In the genomic region with DNA sequence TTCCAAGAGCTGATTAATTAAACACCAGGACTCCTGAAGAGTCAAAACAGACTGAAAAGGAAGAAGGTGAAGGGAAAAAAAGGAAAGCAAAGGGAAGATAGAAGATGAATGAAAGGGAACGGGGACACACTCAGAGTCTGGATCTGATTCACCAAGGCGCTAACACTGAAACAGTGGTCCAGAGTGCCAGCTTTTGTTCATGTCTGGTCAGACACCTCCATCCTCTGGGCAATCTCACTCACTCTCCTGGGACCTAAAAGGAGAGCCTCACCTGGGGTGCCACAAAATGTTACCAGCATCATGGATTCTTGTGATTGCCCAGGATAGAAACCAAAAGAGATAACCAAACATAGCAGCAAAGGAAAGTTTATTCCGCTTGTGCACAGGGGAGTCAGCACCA, we compare ENCODE assay signal across 13 cellular contexts.
DNase-seq lines count a peak whose midpoint lies in the region; ATAC-seq, FAIRE-seq and TF ChIP-seq lines count a peak whose summit lies in the region.
"Had no signal": no experiment of that assay in that cellular context is flagged by ENCODE, and none has a peak within 500 bp of the region (broad histone marks: within the 10 kb centered on the region; RNA-seq: fewer than 3 reads in every experiment).

No MANE protein-coding gene starts in this region.

- no peaks in the 10 kb centered on the region for H3K9me3 ChIP-seq in CD8-positive, alpha-beta T cell (ENCODE audit: low read length)
- H3K9me3 ChIP-seq in Loucy (ENCODE audit: insufficient read depth, low read depth, low read length), result peaks cover 4% of the 10 kb centered on the region; the same call in 1 of the 2 replicates
- H3K9me3 ChIP-seq in gastroesophageal sphincter, result no peaks in the 10 kb centered on the region
- H3K9me3 ChIP-seq: SJSA1 had no signal

- H3K4me1 Mint-ChIP-seq in CD8-positive, alpha-beta T cell (ENCODE audit: low read depth), result peaks cover 32% of the 10 kb centered on the region

- FAIRE-seq in colon (lab: Jason Lieb, UNC), result peak; percentile 14

- H3K4me2 ChIP-seq in Loucy (ENCODE audit: low read depth, low read length, poor library complexity, severe bottlenecking), result peak overlapping the region; percentile 85

- H3K9me2 ChIP-seq in Loucy (replicated peaks; ENCODE audit: low read depth, low read length), result no peaks in the 10 kb centered on the region

- POLR2A ChIA-PET in CD8-positive, alpha-beta T cell (lab: Charles Lee), result no interaction called here

- peaks cover 16% of the 10 kb centered on the region for H3K4me1 ChIP-seq in CD8-positive, alpha-beta T cell (ENCODE audit: insufficient read depth, low read length)
- H3K4me1 ChIP-seq in Loucy (ENCODE audit: insufficient read depth, low read length, poor library complexity, severe bottlenecking) (peaks cover 33% of the 10 kb centered on the region), gastroesophageal sphincter (no peaks in the 10 kb centered on the region)
- H3K4me1 ChIP-seq: SJSA1, stomach had no signal

- no peak for DNase-seq in CD8-positive, alpha-beta T cell
- DNase-seq in COR-L47 (lab: John Stamatoyannopoulos, UW) (no peak), NCI-H774 (lab: John Stamatoyannopoulos, UW) (no peak)
- DNase-seq: Calu3, NCI-H345, stomach had no signal

- H3K4me3 Mint-ChIP-seq in CD8-positive, alpha-beta T cell, result peak overlapping the region; percentile 80
- H3K4me3 Mint-ChIP-seq: neural crest cell had no signal

- peak overlapping the region; percentile 81 for H3K9ac ChIP-seq in Loucy (ENCODE audit: low read depth, low read length, poor library complexity, severe bottlenecking)

- no peak for TF ChIP-seq POLR2A in gastroesophageal sphincter (IDR thresholded peaks at IDR 0.05)

- no peaks in the 10 kb centered on the region for H4K20me1 ChIP-seq in Loucy (ENCODE audit: insufficient read depth, low read length, poor library complexity, severe bottlenecking)

- no peak for ATAC-seq in CD8-positive, alpha-beta T cell
- ATAC-seq in GM19452 (IDR thresholded peaks at IDR 0.05; ENCODE audit: unreplicated experiment) (peak; percentile 14), GM18858 (IDR thresholded peaks at IDR 0.05; ENCODE audit: unreplicated experiment) (no peak), gastroesophageal sphincter (no peak)

- H3K4me3 ChIP-seq in CD8-positive, alpha-beta T cell (ENCODE audit: low read depth, low read length), result peak overlapping the region; percentile 36
- H3K4me3 ChIP-seq in Loucy (ENCODE audit: low read length, poor library complexity, severe bottlenecking), result peak overlapping the region; percentile 66
- no peak overlapping the region for H3K4me3 ChIP-seq in gastroesophageal sphincter
- H3K4me3 ChIP-seq: SJSA1, stomach had no signal

- no peaks in the 10 kb centered on the region for H3K27me3 Mint-ChIP-seq in CD8-positive, alpha-beta T cell (ENCODE audit: low read depth)

- H3K36me3 ChIP-seq in CD8-positive, alpha-beta T cell (ENCODE audit: insufficient read depth, low read length), result no peaks in the 10 kb centered on the region
- H3K36me3 ChIP-seq in Loucy (ENCODE audit: insufficient read depth, low read length) (no peaks in the 10 kb centered on the region), gastroesophageal sphincter (no peaks in the 10 kb centered on the region)
- H3K36me3 ChIP-seq: SJSA1, stomach had no signal

- WGBS in gastroesophageal sphincter (ENCODE audit: low coverage in 1 of 2), 2 donors, result 76% methylated on average over 2 of the region's 3 CpGs; no CpG with 5 or more reads in 1 of the 2 donors

- no peak for TF ChIP-seq CTCF in CD8-positive, alpha-beta T cell (IDR thresholded peaks at IDR 0.05)
- 0 out of 2 replicates have a peak, but pooled peaks have one; percentile 18 for TF ChIP-seq CTCF in Loucy (conservative IDR thresholded peaks at IDR 0.05; ENCODE audit: low read length)
- no peak for TF ChIP-seq CTCF in gastroesophageal sphincter (IDR thresholded peaks at IDR 0.05)

- H3K36me3 Mint-ChIP-seq in CD8-positive, alpha-beta T cell, result no peaks in the 10 kb centered on the region

- peak overlapping the region; percentile 95 for H3K27ac Mint-ChIP-seq in CD8-positive, alpha-beta T cell

- no peaks in the 10 kb centered on the region for H3K79me2 ChIP-seq in Loucy (ENCODE audit: insufficient read depth, low read length)

- intact Hi-C loops in CD8-positive, alpha-beta T cell (cut with DNase I, micrococcal nuclease), result loop anchor here in 1 of 2 experiments (10.0 kb wide), 1 partner anchor 65 kb away; no protein-coding TSS in a partner anchor

- CTCF ChIA-PET in CD8-positive, alpha-beta T cell (lab: Charles Lee), result interaction anchor here (1.1 to 1.7 kb wide), 2 partner anchors 48 to 244 kb away, joined by 3 read pairs; no protein-coding TSS in a partner anchor

- no peak overlapping the region for H3K27ac ChIP-seq in CD8-positive, alpha-beta T cell (ENCODE audit: low read depth, low read length)
- no peak overlapping the region for H3K27ac ChIP-seq in gastroesophageal sphincter
- H3K27ac ChIP-seq: SJSA1 had no signal

- H3K9me3 Mint-ChIP-seq in CD8-positive, alpha-beta T cell, result peaks cover 7% of the 10 kb centered on the region

- H3K27me3 ChIP-seq in CD8-positive, alpha-beta T cell (ENCODE audit: insufficient read depth, low read length), result no peaks in the 10 kb centered on the region
- H3K27me3 ChIP-seq in Loucy (ENCODE audit: insufficient read depth, low read length, poor library complexity, severe bottlenecking) (no peaks in the 10 kb centered on the region), gastroesophageal sphincter (no peaks in the 10 kb centered on the region)
- H3K27me3 ChIP-seq: SJSA1, stomach had no signal

- H2AFZ ChIP-seq in Loucy (ENCODE audit: low read length), result peak overlapping the region; percentile 73; the same call in 1 of the 2 replicates

- TF ChIP-seq EP300 in gastroesophageal sphincter (IDR thresholded peaks at IDR 0.05), result no peak

- H3F3A ChIP-seq in Loucy (ENCODE audit: low read depth), result peaks cover 7% of the 10 kb centered on the region

Comparison
In these comparisons a context has a peak if more than half of its experiments do, and no peak if none do; other contexts are left out.
1. H3K4me3 ChIP-seq: peak in CD8-positive, alpha-beta T cell (single experiment) and Loucy (single experiment); none in gastroesophageal sphincter (0 of 2).